8 cellular contexts compared by ENCODE assay signal in genomic region chr17:78253946-78254672, GRCh38. TPM values are rescaled to one million over a fixed set of nuclear protein-coding genes. Genes with fewer than 3 reads are reported as not detected.
A peak's percentile ranks its signal among the peaks of the same experiment; 100 is the strongest.
DNase-seq lines count a peak whose midpoint lies in the region; ATAC-seq lines count a peak whose summit lies in the region.

No MANE protein-coding gene starts in this region.

- ATAC-seq in HG02852 (IDR thresholded peaks at IDR 0.05; ENCODE audit: unreplicated experiment) (peak; percentile 52), HG03571 (IDR thresholded peaks at IDR 0.05; ENCODE audit: unreplicated experiment) (no peak)
- ATAC-seq in activated CD4-positive, CD25-positive, alpha-beta regulatory T cell treated with anti-CD3 and anti-CD28 coated beads, Interleukin-2, amount 50 U/mL, for 24 hours: peak; percentile 72 to 77

- peak; percentile 91 for DNase-seq in Daoy (ENCODE audit: low read depth)
- peak; percentile 91 for DNase-seq in NCI-H345 (lab: John Stamatoyannopoulos, UW)
- peak; percentile 84 for DNase-seq in cerebellar cortex (ENCODE audit: low spot score)
- DNase-seq in islet precursor cell: peak; percentile 98
- peak; percentile 65 to 79 for DNase-seq in stimulated activated CD4-positive, alpha-beta T cell treated with anti-CD3 and anti-CD28 coated beads, Interleukin-12 subunit alpha, Interleukin-12 subunit beta, amount 100 ng/mL, for 24 hours (ENCODE audit: low read depth in 2 of 2)

RNA-seq across cellular contexts. Expression of gene TMEM235, which starts 22.7 kb away (rescaled TPM):
- total RNA-seq in Daoy (2014; rRNA removed; shearing (Covaris generic)): not detected in 2 replicates

RNA-seq across cellular contexts. Expression of gene BIRC5, which starts 40.1 kb away (rescaled TPM):
- 223 and 248 TPM in 2 replicates for total RNA-seq in Daoy (2014; rRNA removed; shearing (Covaris generic))
